ENCODE assay signal across 13 cellular contexts in the genomic region with DNA sequence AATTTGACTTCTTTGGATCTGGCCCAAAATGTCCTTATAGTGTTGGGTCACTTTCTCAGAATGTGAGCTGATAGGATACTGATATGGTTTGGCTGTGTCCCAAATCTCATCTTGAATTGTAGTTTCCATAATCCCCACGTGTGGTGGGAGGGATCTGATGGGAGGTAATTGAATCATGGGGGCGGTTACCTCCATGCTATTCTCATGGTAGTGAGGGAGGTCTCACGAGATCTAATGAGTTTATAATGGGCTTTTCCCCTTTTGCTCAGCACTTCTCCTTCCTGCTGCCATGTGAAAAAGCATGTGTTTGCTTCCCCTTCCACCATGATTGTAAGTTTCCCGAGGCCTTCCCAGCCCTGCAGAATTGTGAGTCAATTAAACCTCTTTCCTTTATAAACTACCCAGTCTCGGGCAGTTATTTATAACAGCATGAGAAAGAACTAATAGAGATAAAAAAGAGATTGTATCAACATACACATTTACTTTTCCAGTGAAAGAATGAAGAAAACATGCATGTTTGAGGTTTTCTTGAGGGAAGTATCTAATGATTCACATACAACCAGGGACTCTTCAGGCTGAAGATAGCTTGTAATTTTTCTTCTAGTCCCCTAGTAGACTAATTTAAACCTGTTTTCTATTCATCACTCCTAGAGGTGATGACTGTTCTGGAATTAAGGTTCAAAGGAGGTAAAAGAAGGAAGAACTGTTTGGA. TPM values are rescaled to one million over a fixed set of nuclear protein-coding genes. Genes with fewer than 3 reads are reported as not detected.
DNase-seq lines count a peak whose midpoint lies in the region; ATAC-seq, FAIRE-seq and TF ChIP-seq lines count a peak whose summit lies in the region.
"Had no signal": no experiment of that assay in that cellular context is flagged by ENCODE, and none has a peak within 500 bp of the region (broad histone marks: within the 10 kb centered on the region; RNA-seq: fewer than 3 reads in every experiment).

No MANE protein-coding gene starts in this region.

- H3K18ac ChIP-seq in H1 (ENCODE audit: extremely low read depth, low read length): no peak overlapping the region

- H3K9me3 ChIP-seq in ES-I3 (ENCODE audit: control insufficient read depth, insufficient read depth, low read length) (no peaks in the 10 kb centered on the region), H1 (ENCODE audit: insufficient read depth in 2 of 2, low read depth in 1 of 2, low read length in 1 of 2) (no peaks in the 10 kb centered on the region), stomach (no peaks in the 10 kb centered on the region)

- H2BK15ac ChIP-seq in H1 (ENCODE audit: low read length): no peak overlapping the region

- H3K36me3 ChIP-seq in ES-I3 (ENCODE audit: insufficient read depth, low read length) (no peaks in the 10 kb centered on the region), H1 (ENCODE audit: control insufficient read depth in 2 of 4, insufficient read depth in 4 of 4, low read length in 3 of 4) (no peaks in the 10 kb centered on the region), stomach (no peaks in the 10 kb centered on the region)

- H3K27me3 ChIP-seq in H1 (replicated peaks in 1 of 4; ENCODE audit: control insufficient read depth in 3 of 4, extremely low read depth in 1 of 4, insufficient read depth in 3 of 4, low read length in 3 of 4) (no peaks in the 10 kb centered on the region), stomach (no peaks in the 10 kb centered on the region)

- TF ChIP-seq EP300 in H1 (IDR thresholded peaks at IDR 0.05; ENCODE audit: borderline replicate concordance in 1 of 2, low read depth in 2 of 2, low read length in 2 of 2) (no peak), stomach (IDR thresholded peaks at IDR 0.05) (no peak)

- POLR2A ChIA-PET in AG04449 (lab: Yijun Ruan, JAX) (no interaction called here), H1 (lab: Charles Lee; ENCODE audit: partially characterized antibody) (interaction anchor here (1.0 to 1.2 kb wide), 3 partner anchors 9 to 32 kb away, joined by 3 to 4 read pairs (median 3); a partner anchor contains a TSS)

- no peak overlapping the region for H2BK12ac ChIP-seq in H1 (ENCODE audit: low read depth, low read length)

- no peak overlapping the region for H4K8ac ChIP-seq in H1 (ENCODE audit: extremely low read depth, insufficient read depth, low read length)

- H3K4ac ChIP-seq in H1 (replicated peaks; ENCODE audit: insufficient read length, low read depth, low read length): no peak overlapping the region

- no peak overlapping the region for H2BK120ac ChIP-seq in H1 (replicated peaks; ENCODE audit: low read depth, low read length)

- H3K23me2 ChIP-seq in H1 (ENCODE audit: low read depth, low read length): no peaks in the 10 kb centered on the region

- H3K79me1 ChIP-seq in H1 (ENCODE audit: low read depth, low read length): no peaks in the 10 kb centered on the region

- CTCF ChIA-PET in AG04449 (lab: Yijun Ruan, JAX) (interaction anchor here (2.2 to 3.4 kb wide), 2 partner anchors 12 to 29 kb away, joined by 5 to 16 read pairs; no protein-coding TSS in a partner anchor), H1 (lab: Charles Lee; ENCODE audit: partially characterized antibody) (interaction anchor here (1.4 to 3.8 kb wide), 2 partner anchors 9 to 13 kb away, joined by 3 to 36 read pairs; no protein-coding TSS in a partner anchor)

- no peak overlapping the region for H3K23ac ChIP-seq in H1 (ENCODE audit: insufficient read length)

- ATAC-seq in HG02588 (IDR thresholded peaks at IDR 0.05; ENCODE audit: unreplicated experiment) (no peak), HG02623 (IDR thresholded peaks at IDR 0.05; ENCODE audit: unreplicated experiment) (no peak), HG02642 (IDR thresholded peaks at IDR 0.05; ENCODE audit: poor library complexity, unreplicated experiment) (no peak)

- no peak overlapping the region for H2BK20ac ChIP-seq in H1 (ENCODE audit: low read length)

- H4K91ac ChIP-seq in H1 (replicated peaks; ENCODE audit: insufficient read length, low read length): no peak overlapping the region

- no peak for FAIRE-seq in H1 (lab: Jason Lieb, UNC)

- 0 out of 2 replicates have a peak overlapping the region, but pooled peaks have one; percentile 0 for H3K27ac ChIP-seq in H1 (ENCODE audit: low read depth, low read length)
- H3K27ac ChIP-seq in stomach: no peak overlapping the region

- 0 out of 2 replicates have a peak, but pooled peaks cover 15% of the 10 kb centered on the region for H3K4me1 ChIP-seq in ES-I3 (ENCODE audit: insufficient read depth, low read length)
- peaks cover 0 to 15% (median 7%) of the 10 kb centered on the region in 4 experiments; a peak in 4 of 7 replicates for H3K4me1 ChIP-seq in H1 (replicated peaks in 1 of 4; ENCODE audit: control insufficient read depth in 3 of 4, insufficient read depth in 4 of 4, low read length in 3 of 4)
- peaks cover 16 to 37% (median 24%) of the 10 kb centered on the region in 4 donors for H3K4me1 ChIP-seq in stomach

- H2BK5ac ChIP-seq in H1 (ENCODE audit: low read depth, low read length): no peak overlapping the region

- H3K56ac ChIP-seq in H1 (replicated peaks; ENCODE audit: insufficient read length, low read depth, low read length): no peak overlapping the region

- no peak overlapping the region for H3K14ac ChIP-seq in H1 (ENCODE audit: insufficient read length)

- TF ChIP-seq CTCF in AG04449 (IDR thresholded peaks at IDR 0.05; ENCODE audit: insufficient read depth, low read length, missing control alignments) (no peak), H1 (IDR thresholded peaks at IDR 0.05; ENCODE audit: control extremely low read depth in 1 of 3, insufficient read depth in 1 of 3, low read depth in 1 of 3, low read length in 3 of 3) (no peak), stomach (IDR thresholded peaks at IDR 0.05) (no peak)

- DNase-seq in AG04449 (ENCODE audit: low read depth, low spot score) (peak; percentile 34), NCI-H82 treated with DMSO at 0.1 percent for 48 hours (lab: John Stamatoyannopoulos, UW; ENCODE audit: unreplicated experiment) (peak; percentile 15), H1 (ENCODE audit: low read depth in 1 of 2, low spot score in 2 of 2) (no peak), stomach (no peak)
- DNase-seq: activated B cell treated with CpG ODN at 0.5 μM for 24 hours, Calu3, NCI-H1436, RPMI8226, SW 1271 had no signal

- no peak overlapping the region for H4K5ac ChIP-seq in H1 (ENCODE audit: insufficient read length, low read depth, low read length)

- no peak overlapping the region for H2AFZ ChIP-seq in H1 (ENCODE audit: low read length)

- H4K20me1 ChIP-seq in H1 (replicated peaks in 1 of 2; ENCODE audit: control insufficient read depth in 1 of 2, insufficient read depth in 2 of 2, low read length in 2 of 2): no peaks in the 10 kb centered on the region

- no peak for TF ChIP-seq POLR2A in H1 (IDR thresholded peaks at IDR 0.05; ENCODE audit: control extremely low read depth in 1 of 2, low read depth in 2 of 2, low read length in 2 of 2)
- TF ChIP-seq POLR2A in stomach (IDR thresholded peaks at IDR 0.05): no peak

- 56% methylated on average over 5 of the region's 5 CpGs; no CpG with 5 or more reads in 1 of the 2 experiments for WGBS in H1 (ENCODE audit: extremely low coverage in 1 of 2, insufficient coverage in 1 of 2, insufficient read length in 1 of 2, insufficient replicate concordance in 2 of 2, low coverage in 1 of 2, low lambda C conversion rate in 2 of 2, missing lambda C conversion rate in 1 of 2), 2 experiments
- 30 to 46% (median 30%) methylated on average over 5 of the region's 5 CpGs for WGBS in stomach, 5 donors

- H2AK5ac ChIP-seq in H1 (ENCODE audit: low read depth, low read length): no peak overlapping the region

- H3K4me2 ChIP-seq in H1 (ENCODE audit: insufficient read depth in 1 of 2, low read depth in 2 of 2, low read length in 2 of 2): 0 out of 4 replicates have a peak overlapping the region, but pooled peaks of 1 of the 2 experiments have one; percentile 48

- H3K4me3 ChIP-seq in AG04449 (ENCODE audit: low read depth, low read length) (no peak overlapping the region), H1 (ENCODE audit: extremely low read depth in 1 of 4, insufficient read depth in 2 of 4, low read depth in 3 of 4, low read length in 4 of 4) (no peak overlapping the region), stomach (no peak overlapping the region)

- H3K9ac ChIP-seq in ES-I3 (ENCODE audit: low read depth, low read length): peak overlapping the region; percentile 20; the same call in 1 of the 2 replicates
- H3K9ac ChIP-seq in H1 (replicated peaks in 1 of 4; ENCODE audit: extremely low read depth in 1 of 4, low read depth in 3 of 4, low read length in 3 of 4): no peak overlapping the region

- intact Hi-C loops in stomach (cut with DNase I; ENCODE audit: low total_unique reads): no loop called here

- no peaks in the 10 kb centered on the region for H3K79me2 ChIP-seq in H1 (ENCODE audit: control insufficient read depth in 1 of 2, insufficient read depth in 2 of 2, low read length in 2 of 2)

- no peak for TF ChIP-seq RAD21 in H1 (IDR thresholded peaks at IDR 0.05 in 1 of 2, conservative IDR thresholded peaks at IDR 0.05 in 1 of 2; ENCODE audit: low read depth in 2 of 2, low read length in 2 of 2)

TF ChIP-seq in H1, 55 proteins besides CTCF, POLR2A, EP300 and RAD21:
- TF ChIP-seq BRCA1 (IDR thresholded peaks at IDR 0.05; ENCODE audit: low read depth, low read length) (no peak), KDM4A (IDR thresholded peaks at IDR 0.05; ENCODE audit: low read depth, low read length, severe bottlenecking) (no peak), BCL11A (IDR thresholded peaks at IDR 0.05; ENCODE audit: low read depth in 2 of 2, low read length in 2 of 2) (no peak), TAF7 (optimal IDR thresholded peaks at IDR 0.05; ENCODE audit: borderline replicate concordance, low read depth, low read length) (no peak)
- TF ChIP-seq, protein P1, sequence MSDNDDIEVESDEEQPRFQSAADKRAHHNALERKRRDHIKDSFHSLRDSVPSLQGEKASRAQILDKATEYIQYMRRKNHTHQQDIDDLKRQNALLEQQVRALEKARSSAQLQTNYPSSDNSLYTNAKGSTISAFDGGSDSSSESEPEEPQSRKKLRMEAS (IDR thresholded peaks at IDR 0.05): peak; percentile 21; the same call in 1 of the 2 replicates

RNA-seq across cellular contexts. Expression of a gene that starts 17.3 kb away (rescaled TPM):
- total RNA-seq in H1 (2021; fragmentation: NEBNext Ultra II Directional; extraction: Animal tissue kit (Norgen Biotek cat#: 25700)): 54.7 and 61.0 TPM in 2 replicates
- polyA plus RNA-seq in H1 (2011; rRNA removed) (14.3 and 22.3 TPM in 2 replicates), stomach (10 to 100 TPM in 2 of 3 donors, 1 to 10 TPM in 1; 9.2 to 25.0 (median 13.9) TPM)
- 37.4 TPM for polyA plus RNA-seq in H1 (2011; cell fraction: cytosol; rRNA removed)
- polyA plus RNA-seq in H1 (2011; cell fraction: nucleus; rRNA removed): 17.5 TPM
- polyA plus RNA-seq in H1 (2012, experiment 1 of 2): 39.1 to 63.7 TPM (median 44.0 TPM) in 4 replicates
- 12.5 TPM for polyA plus RNA-seq in H1 (2012, experiment 2 of 2)
- 57.3 TPM for polyA plus RNA-seq in H1 (2013, experiment 1 of 2)
- 50.2 TPM for polyA plus RNA-seq in H1 (2013, experiment 2 of 2)
- 25.1 and 26.8 TPM in 2 replicates for polyA minus RNA-seq in H1 (2011; rRNA and poly(A)+ RNA removed)
- 20.8 TPM for polyA minus RNA-seq in H1 (2011; cell fraction: cytosol; rRNA and poly(A)+ RNA removed)
- 171 TPM for polyA minus RNA-seq in H1 (2011; cell fraction: nucleus; rRNA and poly(A)+ RNA removed)
- 10 to 100 TPM in 3 of 5 donors, 1 to 10 TPM in 2; 1.8 to 47.9 (median 10.7) TPM for total RNA-seq in stomach

Comparison
In these comparisons a context has a peak if more than half of its experiments do, and no peak if none do; other contexts are left out.
1. DNase-seq: peak in AG04449 (single experiment) and NCI-H82 treated with DMSO at 0.1 percent for 48 hours (single experiment); none in H1 (0 of 2) and stomach (single experiment).